ENCODE assay signal across 19 cellular contexts in the genomic region with DNA sequence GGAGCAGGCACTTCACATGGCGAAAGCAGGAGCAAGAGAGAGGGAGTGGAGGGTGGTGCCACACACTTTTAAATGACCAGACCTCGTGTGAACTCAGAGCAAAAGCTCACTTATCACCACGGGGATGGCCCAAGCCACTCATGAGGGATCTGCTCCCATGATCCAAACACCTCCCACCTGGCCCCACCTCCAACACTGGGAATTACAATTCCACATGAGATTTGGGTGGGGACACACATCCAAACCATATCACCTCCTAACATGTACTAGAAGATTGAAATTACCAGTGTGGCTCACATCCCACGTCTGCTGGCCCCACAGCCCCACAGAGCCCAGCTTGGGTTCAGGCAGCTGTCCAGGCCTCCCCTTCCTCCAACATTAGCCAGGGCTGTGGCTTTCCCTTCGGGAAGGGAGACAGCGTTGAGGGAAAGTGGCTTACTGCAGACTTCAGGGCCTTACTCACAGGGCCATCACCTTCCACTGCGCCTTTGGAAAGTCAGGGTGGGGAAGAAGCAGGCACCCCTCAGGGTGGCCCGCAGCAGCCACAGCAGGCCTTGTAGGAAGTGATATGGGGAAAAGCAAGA. TPM values are rescaled to one million over a fixed set of nuclear protein-coding genes. Genes with fewer than 3 reads are reported as not detected.
"Had no signal": no experiment of that assay in that cellular context is flagged by ENCODE, and none has a peak within 500 bp of the region (broad histone marks: within the 10 kb centered on the region; RNA-seq: fewer than 3 reads in every experiment).

No MANE protein-coding gene starts in this region.

- H3K27me3 Mint-ChIP-seq: activated CD4-positive, alpha-beta memory T cell treated with anti-CD3 and anti-CD28 coated beads, Interleukin-2, amount 10 ng/mL, durations not matched to agents 7 days and 5 days; activated naive CD4-positive, alpha-beta T cell treated with anti-CD3 and anti-CD28 coated beads, Interleukin-2, amount 10 ng/mL, durations not matched to agents 7 days and 5 days; activated T-cell treated with anti-CD3 and anti-CD28 coated beads, Interleukin-2, amount 50 U/mL, for 24 hours; type B pancreatic cell had no signal

- H2AFZ ChIP-seq: parathyroid adenoma had no signal

- H3K9me3 Mint-ChIP-seq: activated CD4-positive, alpha-beta memory T cell treated with anti-CD3 and anti-CD28 coated beads, Interleukin-2, amount 10 ng/mL, durations not matched to agents 7 days and 5 days; activated naive CD4-positive, alpha-beta T cell treated with anti-CD3 and anti-CD28 coated beads, Interleukin-2, amount 10 ng/mL, durations not matched to agents 7 days and 5 days; activated T-cell treated with anti-CD3 and anti-CD28 coated beads, Interleukin-2, amount 50 U/mL, for 24 hours; type B pancreatic cell had no signal

- H3K9ac ChIP-seq: parathyroid adenoma had no signal

- H3K9me3 ChIP-seq: ascending aorta had no signal

- H3K4me1 ChIP-seq: parathyroid adenoma had no signal

- H3K36me3 Mint-ChIP-seq: activated naive CD4-positive, alpha-beta T cell treated with anti-CD3 and anti-CD28 coated beads, Interleukin-2, amount 10 ng/mL, durations not matched to agents 7 days and 5 days had no signal

- H3K27ac Mint-ChIP-seq: activated CD4-positive, alpha-beta memory T cell treated with anti-CD3 and anti-CD28 coated beads, Interleukin-2, amount 10 ng/mL, durations not matched to agents 7 days and 5 days; activated naive CD4-positive, alpha-beta T cell treated with anti-CD3 and anti-CD28 coated beads, Interleukin-2, amount 10 ng/mL, durations not matched to agents 7 days and 5 days; activated T-cell treated with anti-CD3 and anti-CD28 coated beads, Interleukin-2, amount 50 U/mL, for 24 hours; type B pancreatic cell had no signal

- DNase-seq: activated CD4-positive, alpha-beta memory T cell treated with anti-CD3 and anti-CD28 coated beads, Interleukin-2, amount 10 ng/mL, durations not matched to agents 7 days and 5 days; activated CD4-positive, alpha-beta T cell treated with anti-CD3 and anti-CD28 coated beads for 4 hours; activated naive CD4-positive, alpha-beta T cell treated with anti-CD3 and anti-CD28 coated beads, Interleukin-2, amount 10 ng/mL, durations not matched to agents 7 days and 5 days; activated T-cell treated with anti-CD3 and anti-CD28 coated beads, Interleukin-2, amount 50 U/mL, for 24 hours; foreskin melanocyte; kidney glomerular epithelial cell; stimulated activated CD4-positive, alpha-beta T cell treated with anti-CD3 and anti-CD28 coated beads, Interleukin-4, amount 100 ng/mL, for 24 hours; stimulated activated naive CD8-positive, alpha-beta T cell treated with anti-CD3 and anti-CD28 coated beads, Interleukin-15, Interleukin-2, amounts not matched to agents 100 U/mL and 50 U/mL, for 24 hours; T-helper 2 cell had no signal

- H3K27me3 ChIP-seq: ascending aorta had no signal

- ATAC-seq: stimulated activated naive CD8-positive, alpha-beta T cell treated with anti-CD3 and anti-CD28 coated beads, Interleukin-15, Interleukin-2, amounts not matched to agents 100 U/mL and 50 U/mL, for 24 hours had no signal

- H3K4me3 Mint-ChIP-seq: activated CD4-positive, alpha-beta memory T cell treated with anti-CD3 and anti-CD28 coated beads, Interleukin-2, amount 10 ng/mL, durations not matched to agents 7 days and 5 days; activated naive CD4-positive, alpha-beta T cell treated with anti-CD3 and anti-CD28 coated beads, Interleukin-2, amount 10 ng/mL, durations not matched to agents 7 days and 5 days; activated T-cell treated with anti-CD3 and anti-CD28 coated beads, Interleukin-2, amount 50 U/mL, for 24 hours; type B pancreatic cell had no signal

- H3K27ac ChIP-seq: ascending aorta, epithelial cell of prostate, parathyroid adenoma had no signal

- H3K4me3 ChIP-seq: ascending aorta, skin epidermis had no signal

RNA-seq across cellular contexts. Expression of gene TMEM72, which starts 59.8 kb away (rescaled TPM):
- total RNA-seq: activated CD4-positive, alpha-beta memory T cell treated with anti-CD3 and anti-CD28 coated beads, Interleukin-2, amount 10 ng/mL, durations not matched to agents 7 days and 5 days; ascending aorta; bronchial epithelial cell; dermis microvascular lymphatic vessel endothelial cell; fibroblast of lung; lower leg skin; mesenteric fat pad had no signal
